In genomic region chr6:48233063-48233462, GRCh38 we compare ENCODE assay signal across 17 cellular contexts.
DNase-seq lines count a peak whose midpoint lies in the region; ATAC-seq and TF ChIP-seq lines count a peak whose summit lies in the region.
"Had no signal": no experiment of that assay in that cellular context is flagged by ENCODE, and none has a peak within 500 bp of the region (broad histone marks: within the 10 kb centered on the region; RNA-seq: fewer than 3 reads in every experiment).

No MANE protein-coding gene starts in this region.

- TF ChIP-seq POLR2A in heart left ventricle (IDR thresholded peaks at IDR 0.05): no peak

- no peak overlapping the region for H3K18ac ChIP-seq in neuronal stem cell (ENCODE audit: low read length)

- H3K79me2 ChIP-seq in OCI-LY3 (ENCODE audit: low read length): no peaks in the 10 kb centered on the region

- H2BK15ac ChIP-seq in neuronal stem cell (ENCODE audit: low read length): no peak overlapping the region

- no peak overlapping the region for H3K23ac ChIP-seq in neuronal stem cell (ENCODE audit: low read depth, low read length, poor library complexity)

- ATAC-seq in Right ventricle myocardium superior (ENCODE audit: poor library complexity) (no peak), heart left ventricle (no peak), HG02571 (IDR thresholded peaks at IDR 0.05; ENCODE audit: unreplicated experiment) (no peak)
- ATAC-seq: A549; CD8-positive, alpha-beta T cell had no signal

- H4K91ac ChIP-seq in neuronal stem cell (ENCODE audit: low read depth, low read length, poor library complexity): no peak overlapping the region

- no peak overlapping the region for H3K9ac ChIP-seq in OCI-LY3 (ENCODE audit: low read length)
- H3K9ac ChIP-seq in neuronal stem cell (ENCODE audit: low read depth, low read length, poor library complexity): no peak overlapping the region
- H3K9ac ChIP-seq: BLaER1 treated with 17β-estradiol and CSF1 and Interleukin-3, amounts not matched to agents 10 nM and 100 nM had no signal

- H2BK120ac ChIP-seq in neuronal stem cell (ENCODE audit: low read depth, low read length): no peak overlapping the region

- H2AK5ac ChIP-seq in neuronal stem cell (ENCODE audit: low read depth, low read length): no peak overlapping the region

- intact Hi-C loops in Right ventricle myocardium superior (cut with DNase I) (no loop called here), heart left ventricle (cut with DNase I) (no loop called here)

- H3K4me1 ChIP-seq in heart left ventricle (no peaks in the 10 kb centered on the region), OCI-LY3 (ENCODE audit: low read length) (no peaks in the 10 kb centered on the region), neuronal stem cell (ENCODE audit: control insufficient read depth in 2 of 2, insufficient read depth in 1 of 2, low read depth in 1 of 2, low read length in 2 of 2) (no peaks in the 10 kb centered on the region)
- H3K4me1 ChIP-seq: A549; BLaER1 treated with 17β-estradiol and CSF1 and Interleukin-3, amounts not matched to agents 10 nM and 100 nM; Caco-2 had no signal

- no peaks in the 10 kb centered on the region for H4K20me1 ChIP-seq in OCI-LY3 (ENCODE audit: insufficient read depth, low read length)
- H4K20me1 ChIP-seq: BLaER1 treated with 17β-estradiol and CSF1 and Interleukin-3, amounts not matched to agents 10 nM and 100 nM had no signal

- H3K9me3 ChIP-seq in heart left ventricle (peaks cover 0 to 39% (median 15%) of the 10 kb centered on the region in 12 donors), OCI-LY3 (ENCODE audit: insufficient read depth, low read length) (peaks cover 4% of the 10 kb centered on the region; the same call in 1 of the 2 replicates), neuronal stem cell (replicated peaks in 1 of 2; ENCODE audit: control insufficient read depth in 2 of 2, insufficient read depth in 1 of 2, low read depth in 1 of 2, low read length in 2 of 2) (peaks cover 0 to 4% of the 10 kb centered on the region in 2 donors)
- H3K9me3 ChIP-seq: A549, Caco-2 had no signal

- no peak overlapping the region for H3K14ac ChIP-seq in neuronal stem cell (ENCODE audit: low read length)

- H2AFZ ChIP-seq in OCI-LY3 (ENCODE audit: low read depth, low read length) (peak overlapping the region; percentile 63; the same call in 1 of the 2 replicates), neuronal stem cell (ENCODE audit: low read length) (peak overlapping the region; percentile 22)

- H3K27ac ChIP-seq in heart left ventricle (no peak overlapping the region), OCI-LY3 (ENCODE audit: low read length) (no peak overlapping the region), neuronal stem cell (replicated peaks; ENCODE audit: low read length) (no peak overlapping the region)
- H3K27ac ChIP-seq: 22Rv1; A549; BLaER1 treated with 17β-estradiol and CSF1 and Interleukin-3, amounts not matched to agents 10 nM and 100 nM; C4-2B had no signal

- no peak overlapping the region for H2BK5ac ChIP-seq in neuronal stem cell (ENCODE audit: low read length)

- peak; percentile 13 for DNase-seq in Right ventricle myocardium superior
- DNase-seq in heart left ventricle: no peak
- DNase-seq in neuronal stem cell (ENCODE audit: low spot score): no peak
- no peak for DNase-seq in activated T-cell treated with anti-CD3 and anti-CD28 coated beads for 4 hours
- DNase-seq: AML-193; Caco-2; Calu3; CD4-positive, alpha-beta T cell; CD8-positive, alpha-beta T cell; DMS79 treated with DMSO at 0.1 percent for 48 hours; GF-D8 had no signal

- no peak overlapping the region for H4K8ac ChIP-seq in neuronal stem cell (ENCODE audit: low read depth, low read length)

- H2BK12ac ChIP-seq in neuronal stem cell (ENCODE audit: low read length): no peak overlapping the region

- no peaks in the 10 kb centered on the region for H3K79me1 ChIP-seq in neuronal stem cell (ENCODE audit: low read depth, low read length)

- TF ChIP-seq CTCF in heart left ventricle (IDR thresholded peaks at IDR 0.05): no peak
- no peak for TF ChIP-seq CTCF in OCI-LY3 (IDR thresholded peaks at IDR 0.05; ENCODE audit: low read depth, low read length)

- no peak overlapping the region for H3K4ac ChIP-seq in neuronal stem cell (ENCODE audit: low read length)

- WGBS in heart left ventricle, 4 donors: 84 to 96% (median 93%) methylated on average over 2 to 6 of the region's 6 CpGs
- no CpG with 5 or more reads among the region's 6 CpGs for WGBS in neuronal stem cell (ENCODE audit: extremely low coverage in 2 of 2, insufficient read length in 2 of 2, insufficient replicate concordance in 1 of 2), 2 donors

- H3K4me3 ChIP-seq in heart left ventricle (no peak overlapping the region), OCI-LY3 (ENCODE audit: low read length) (no peak overlapping the region), neuronal stem cell (ENCODE audit: low read length in 2 of 2) (no peak overlapping the region)
- H3K4me3 ChIP-seq: A549; BLaER1 treated with 17β-estradiol and CSF1 and Interleukin-3, amounts not matched to agents 10 nM and 100 nM had no signal

- H3K27me3 ChIP-seq in heart left ventricle: no peaks in the 10 kb centered on the region
- no peaks in the 10 kb centered on the region for H3K27me3 ChIP-seq in OCI-LY3 (ENCODE audit: low read depth, low read length)
- no peaks in the 10 kb centered on the region for H3K27me3 ChIP-seq in neuronal stem cell (ENCODE audit: control insufficient read depth in 3 of 3, insufficient read depth in 3 of 3, low read depth in 1 of 3, low read length in 3 of 3)
- H3K27me3 ChIP-seq: BLaER1 treated with 17β-estradiol and CSF1 and Interleukin-3, amounts not matched to agents 10 nM and 100 nM had no signal

- H3K36me3 ChIP-seq in heart left ventricle (no peaks in the 10 kb centered on the region), OCI-LY3 (replicated peaks; ENCODE audit: low read depth, low read length) (no peaks in the 10 kb centered on the region), neuronal stem cell (replicated peaks in 1 of 2; ENCODE audit: control insufficient read depth in 2 of 2, insufficient read depth in 2 of 2, low read length in 2 of 2) (no peaks in the 10 kb centered on the region)
- H3K36me3 ChIP-seq: BLaER1 treated with 17β-estradiol and CSF1 and Interleukin-3, amounts not matched to agents 10 nM and 100 nM had no signal

- H3K4me2 ChIP-seq in OCI-LY3 (ENCODE audit: low read length) (no peak overlapping the region), neuronal stem cell (ENCODE audit: insufficient read depth, low read length, poor library complexity, severe bottlenecking) (no peak overlapping the region)
- H3K4me2 ChIP-seq: A549; BLaER1 treated with 17β-estradiol and CSF1 and Interleukin-3, amounts not matched to agents 10 nM and 100 nM had no signal
